18 cellular contexts compared by ENCODE assay signal in genomic region chr16:47511882-47512281, GRCh38. TPM values are rescaled to one million over a fixed set of nuclear protein-coding genes. Genes with fewer than 3 reads are reported as not detected.
A peak's percentile ranks its signal among the peaks of the same experiment; 100 is the strongest.
DNase-seq lines count a peak whose midpoint lies in the region; ATAC-seq and TF ChIP-seq lines count a peak whose summit lies in the region.
"Had no signal": no experiment of that assay in that cellular context is flagged by ENCODE, and none has a peak within 500 bp of the region (broad histone marks: within the 10 kb centered on the region; RNA-seq: fewer than 3 reads in every experiment).

No MANE protein-coding gene starts in this region.

- intact Hi-C loops in lower lobe of right lung (cut with DNase I) = no loop called here
- intact Hi-C loops in activated naive CD4-positive, alpha-beta T cell treated with anti-CD3 and anti-CD28 coated beads for 36 hours (cut with micrococcal nuclease) = no loop called here

- H3K9me3 Mint-ChIP-seq in GM23338 = no peaks in the 10 kb centered on the region
- H3K9me3 Mint-ChIP-seq in endodermal cell = no peaks in the 10 kb centered on the region
- H3K9me3 Mint-ChIP-seq in activated naive CD4-positive, alpha-beta T cell treated with anti-CD3 and anti-CD28 coated beads for 36 hours = no peaks in the 10 kb centered on the region
- H3K9me3 Mint-ChIP-seq: CD4-positive, alpha-beta memory T cell; H9 had no signal

- ATAC-seq in GM23338 (peak; percentile 70), lower lobe of right lung (no peak)
- ATAC-seq: GM12878, HepG2 had no signal

- no peaks in the 10 kb centered on the region for H3F3A ChIP-seq in GM23338 (replicated peaks; ENCODE audit: low read depth)

- no peak overlapping the region for H3K9ac ChIP-seq in endodermal cell (ENCODE audit: extremely low read depth, low read length, poor library complexity, severe bottlenecking)
- H3K9ac ChIP-seq: GM23248 had no signal

- H3K36me3 Mint-ChIP-seq in GM23338 (ENCODE audit: low read depth) (peaks cover 5% of the 10 kb centered on the region; the same call in 2 of the 3 replicates), endodermal cell (ENCODE audit: low read depth) (peaks cover 20% of the 10 kb centered on the region)
- peaks cover 21% of the 10 kb centered on the region for H3K36me3 Mint-ChIP-seq in activated naive CD4-positive, alpha-beta T cell treated with anti-CD3 and anti-CD28 coated beads for 36 hours (ENCODE audit: low read depth)

- H3K4me1 ChIP-seq in GM23338 (ENCODE audit: insufficient read depth) = peaks cover 7% of the 10 kb centered on the region; the same call in 1 of the 2 replicates
- H3K4me1 ChIP-seq in endodermal cell (ENCODE audit: control insufficient read depth, insufficient read depth, low read length) = peaks cover 5% of the 10 kb centered on the region
- H3K4me1 ChIP-seq in lower lobe of right lung = no peaks in the 10 kb centered on the region

- CTCF ChIA-PET in activated naive CD4-positive, alpha-beta T cell treated with anti-CD3 and anti-CD28 coated beads for 36 hours (lab: Charles Lee) = no interaction called here

- no peaks in the 10 kb centered on the region for H3K9me2 ChIP-seq in GM23338 (ENCODE audit: insufficient read depth)

- no peaks in the 10 kb centered on the region for H4K20me1 ChIP-seq in GM23338 (replicated peaks; ENCODE audit: insufficient read depth)

- H3K4me1 Mint-ChIP-seq in GM23338 = peaks cover 11% of the 10 kb centered on the region; the same call in 2 of the 3 replicates
- H3K4me1 Mint-ChIP-seq in endodermal cell = no peaks in the 10 kb centered on the region
- H3K4me1 Mint-ChIP-seq in activated naive CD4-positive, alpha-beta T cell treated with anti-CD3 and anti-CD28 coated beads for 36 hours (ENCODE audit: low read depth) = no peaks in the 10 kb centered on the region

- H3K27me3 Mint-ChIP-seq in GM23338 (ENCODE audit: insufficient read depth, low read depth, poor library complexity) (peaks cover 3% of the 10 kb centered on the region), endodermal cell (ENCODE audit: insufficient read depth) (no peaks in the 10 kb centered on the region)
- H3K27me3 Mint-ChIP-seq in activated naive CD4-positive, alpha-beta T cell treated with anti-CD3 and anti-CD28 coated beads for 36 hours (ENCODE audit: low read depth) = no peaks in the 10 kb centered on the region
- H3K27me3 Mint-ChIP-seq: B cell; CD4-positive, alpha-beta memory T cell had no signal

- H3K27ac Mint-ChIP-seq in GM23338 = peak overlapping the region; percentile 78
- H3K27ac Mint-ChIP-seq in endodermal cell = peak overlapping the region; percentile 63
- no peak overlapping the region for H3K27ac Mint-ChIP-seq in activated naive CD4-positive, alpha-beta T cell treated with anti-CD3 and anti-CD28 coated beads for 36 hours
- H3K27ac Mint-ChIP-seq: B cell, H9 had no signal

- H3K4me3 Mint-ChIP-seq in GM23338 (no peak overlapping the region), endodermal cell (no peak overlapping the region)
- no peak overlapping the region for H3K4me3 Mint-ChIP-seq in activated naive CD4-positive, alpha-beta T cell treated with anti-CD3 and anti-CD28 coated beads for 36 hours
- H3K4me3 Mint-ChIP-seq: B cell; CD4-positive, alpha-beta memory T cell; H9 had no signal

- TF ChIP-seq CTCF in GM23338 (conservative IDR thresholded peaks at IDR 0.05; ENCODE audit: low read depth in 2 of 2) = no peak
- TF ChIP-seq CTCF in endodermal cell (conservative IDR thresholded peaks at IDR 0.05) = no peak
- no peak for TF ChIP-seq CTCF in lower lobe of right lung (IDR thresholded peaks at IDR 0.05)

- H3K27ac ChIP-seq in GM23338 (ENCODE audit: low read depth) = no peak overlapping the region
- no peak overlapping the region for H3K27ac ChIP-seq in endodermal cell (ENCODE audit: low read depth, low read length)
- H3K27ac ChIP-seq in lower lobe of right lung = no peak overlapping the region
- H3K27ac ChIP-seq: 22Rv1, GM23248 had no signal

- H3K9me3 ChIP-seq in endodermal cell (ENCODE audit: control insufficient read depth, low read length) (no peaks in the 10 kb centered on the region), lower lobe of right lung (no peaks in the 10 kb centered on the region)

- 86 to 100% methylated on average over 2 to 4 of the region's 4 CpGs for WGBS in endodermal cell (ENCODE audit: insufficient coverage in 1 of 2, insufficient read length in 1 of 2), 2 experiments

- no peak overlapping the region for H3K4me2 ChIP-seq in GM23338

- no peaks in the 10 kb centered on the region for H3K79me2 ChIP-seq in GM23338 (replicated peaks; ENCODE audit: insufficient read depth)

- H3K4me3 ChIP-seq in GM23338 = no peak overlapping the region
- no peak overlapping the region for H3K4me3 ChIP-seq in endodermal cell (ENCODE audit: low read length)
- H3K4me3 ChIP-seq in lower lobe of right lung = no peak overlapping the region
- H3K4me3 ChIP-seq: GM12878, GM23248 had no signal

- peak; percentile 4 for DNase-seq in A172 (ENCODE audit: low spot score)
- peak; percentile 34 for DNase-seq in GM23338 (ENCODE audit: low spot score)
- peak; percentile 4 for DNase-seq in NCI-H69 (lab: John Stamatoyannopoulos, UW)
- DNase-seq in endodermal cell = peak; percentile 60
- DNase-seq in lower lobe of right lung = no peak
- no peak for DNase-seq in DMS 273 treated with DMSO at 0.1 percent for 48 hours (lab: John Stamatoyannopoulos, UW)
- no peak for DNase-seq in activated naive CD4-positive, alpha-beta T cell treated with anti-CD3 and anti-CD28 coated beads for 36 hours
- no peak for DNase-seq in AG20443 (ENCODE audit: low spot score)
- DNase-seq: ACHN; C1 segment of cervical spinal cord; CD4-positive, alpha-beta memory T cell; DND-41; GM23248; H9 had no signal

- H3K36me3 ChIP-seq in GM23338 (ENCODE audit: insufficient read depth) = peaks cover 7% of the 10 kb centered on the region
- peaks cover 43% of the 10 kb centered on the region for H3K36me3 ChIP-seq in endodermal cell (ENCODE audit: control insufficient read depth, insufficient read depth, low read length)
- peaks cover 69% of the 10 kb centered on the region for H3K36me3 ChIP-seq in lower lobe of right lung

- no peak overlapping the region for H2AFZ ChIP-seq in GM23338
- H2AFZ ChIP-seq: GM23248 had no signal

- H3K27me3 ChIP-seq in GM23338 (ENCODE audit: insufficient read depth) (no peaks in the 10 kb centered on the region), endodermal cell (ENCODE audit: control insufficient read depth, insufficient read depth, low read length, poor library complexity, severe bottlenecking) (no peaks in the 10 kb centered on the region), lower lobe of right lung (ENCODE audit: low read depth) (no peaks in the 10 kb centered on the region)

TF ChIP-seq in GM23338, 12 proteins besides CTCF, POLR2A, EP300 and RAD21 (continues in another document):
- TF ChIP-seq NANOG (IDR thresholded peaks at IDR 0.05; ENCODE audit: borderline replicate concordance) (no peak), REST (IDR thresholded peaks at IDR 0.05; ENCODE audit: unreplicated experiment) (no peak), POLR2AphosphoS5 (IDR thresholded peaks at IDR 0.05; ENCODE audit: low read depth) (no peak), ETS1 (IDR thresholded peaks at IDR 0.05) (no peak)

RNA-seq across cellular contexts. Expression of gene PHKB, which starts 50.8 kb away (rescaled TPM):
- 59.6 and 62.2 TPM in 2 replicates for total RNA-seq in A172 (2014; rRNA removed; shearing (Covaris generic))
- total RNA-seq in GM23338 (2014; rRNA removed; shearing (Covaris generic)) = 46.7 and 57.3 TPM in 2 replicates
- 17.9 and 20.3 TPM in 2 replicates for polyA plus RNA-seq in GM23338 (2016; fragmentation: Nextera tagmentation; extraction: Ambion mirVana)
- total RNA-seq in endodermal cell = 10 to 100 TPM; 51.0 to 71.8 TPM
- polyA plus RNA-seq in endodermal cell (2013, experiment 1 of 2) = 49.3 TPM
- polyA plus RNA-seq in endodermal cell (2013, experiment 2 of 2) = 44.9 TPM
- 95.1 TPM for total RNA-seq in lower lobe of right lung
- total RNA-seq in activated naive CD4-positive, alpha-beta T cell treated with anti-CD3 and anti-CD28 coated beads for 36 hours = 10 to 100 TPM; 22.5 to 25.3 TPM

RNA-seq across cellular contexts. Expression of gene ITFG1, which starts 51.0 kb away (rescaled TPM):
- 68.9 and 73.8 TPM in 2 replicates for total RNA-seq in A172 (2014; rRNA removed; shearing (Covaris generic))
- total RNA-seq in GM23338 (2014; rRNA removed; shearing (Covaris generic)) = 25.6 and 26.9 TPM in 2 replicates
- polyA plus RNA-seq in GM23338 (2016; fragmentation: Nextera tagmentation; extraction: Ambion mirVana) = 14.7 and 18.5 TPM in 2 replicates
- total RNA-seq in endodermal cell (10 to 100 TPM; 35.6 to 40.0 TPM), lower lobe of right lung (50.0 TPM)
- polyA plus RNA-seq in endodermal cell (2013, experiment 1 of 2) = 41.6 TPM
- polyA plus RNA-seq in endodermal cell (2013, experiment 2 of 2) = 39.9 TPM
- total RNA-seq in activated naive CD4-positive, alpha-beta T cell treated with anti-CD3 and anti-CD28 coated beads for 36 hours = 10 to 100 TPM; 17.6 to 18.3 TPM

Comparison
In these comparisons a context has a peak if more than half of its experiments do, and no peak if none do; other contexts are left out.
1. DNase-seq: peak in A172 (single experiment), GM23338 (single experiment), NCI-H69 (single experiment) and endodermal cell (single experiment); none in lower lobe of right lung (single experiment), DMS 273 treated with DMSO at 0.1 percent for 48 hours (single experiment), activated naive CD4-positive, alpha-beta T cell treated with anti-CD3 and anti-CD28 coated beads for 36 hours (single experiment) and AG20443 (single experiment).